Comparison of ENCODE assay signal across 30 cellular contexts in genomic region chr5:868599-869135, GRCh38. TPM values are rescaled to one million over a fixed set of nuclear protein-coding genes. Genes with fewer than 3 reads are reported as not detected.
"Had no signal": no experiment of that assay in that cellular context is flagged by ENCODE, and none has a peak within 500 bp of the region (broad histone marks: within the 10 kb centered on the region; RNA-seq: fewer than 3 reads in every experiment).

No MANE protein-coding gene starts in this region.

- H3K27ac ChIP-seq: neutrophil, pancreas, prostate gland, right lobe of liver, sigmoid colon, spleen, suprapubic skin, testis, tibial artery, transverse colon, upper lobe of right lung, uterus had no signal

- H3K9me3 Mint-ChIP-seq: naive thymus-derived CD8-positive, alpha-beta T cell; natural killer cell treated with Interleukin-12 subunit alpha and Interleukin-12 subunit beta and Interleukin-15 and Interleukin-18, amount 100 ng/mL, for 72 hours; nephron progenitor cell; neural crest cell; stimulated activated memory B cell treated with anti-CD40 and anti-IgM and Interleukin-4, amounts not matched to agents 10 μg/mL and 1 μg/mL and 100 μg/mL, for 72 hours; stimulated activated naive CD8-positive, alpha-beta T cell treated with anti-CD3 and anti-CD28 coated beads, Interleukin-15, amount 100 ng/mL, for 72 hours; type B pancreatic cell had no signal

- DNase-seq: naive thymus-derived CD8-positive, alpha-beta T cell; nephron progenitor cell; nucleus accumbens; sigmoid colon; spleen; stimulated activated CD4-positive, alpha-beta T cell treated with anti-CD3 and anti-CD28 coated beads, Interleukin-12 subunit alpha, Interleukin-12 subunit beta, amount 100 ng/mL, for 4 hours; stimulated activated CD4-positive, alpha-beta T cell treated with anti-CD3 and anti-CD28 coated beads, Interleukin-1b, Interleukin-23, amount 100 ng/mL, for 48 hours; stimulated activated CD4-positive, alpha-beta T cell treated with anti-CD3 and anti-CD28 coated beads, Interleukin-4, amount 100 ng/mL, for 1 hour; stimulated activated CD4-positive, alpha-beta T cell treated with anti-CD3 and anti-CD28 coated beads, Interleukin-4, amount 100 ng/mL, for 4 hours; stimulated activated CD8-positive, alpha-beta memory T cell treated with anti-CD3 and anti-CD28 coated beads, Interleukin-4, amount 100 ng/mL, for 48 hours; stimulated activated naive CD4-positive, alpha-beta T cell; stimulated activated naive CD8-positive, alpha-beta T cell treated with anti-CD3 and anti-CD28 coated beads, Interleukin-15, amount 100 ng/mL, for 72 hours; stimulated activated naive CD8-positive, alpha-beta T cell treated with anti-CD3 and anti-CD28 coated beads, Interleukin-15, Interleukin-2, amounts not matched to agents 100 U/mL and 50 U/mL, for 24 hours; substantia nigra; testis; tibial artery; transverse colon; upper lobe of right lung; uterus had no signal

- H3K27ac Mint-ChIP-seq: natural killer cell treated with Interleukin-12 subunit alpha and Interleukin-12 subunit beta and Interleukin-15 and Interleukin-18, amount 100 ng/mL, for 72 hours; nephron progenitor cell; stimulated activated memory B cell treated with anti-CD40 and anti-IgM and Interleukin-4, amounts not matched to agents 10 μg/mL and 1 μg/mL and 100 μg/mL, for 72 hours; stimulated activated naive CD8-positive, alpha-beta T cell treated with anti-CD3 and anti-CD28 coated beads, Interleukin-15, amount 100 ng/mL, for 72 hours; type B pancreatic cell had no signal

- H3K4me2 ChIP-seq: smooth muscle cell had no signal

- H3K4me3 ChIP-seq: pancreas, prostate gland, right lobe of liver, sigmoid colon, smooth muscle cell, spleen, suprapubic skin, testis, tibial artery, transverse colon, upper lobe of right lung, uterus had no signal

- H3K27me3 Mint-ChIP-seq: naive thymus-derived CD8-positive, alpha-beta T cell; natural killer cell treated with Interleukin-12 subunit alpha and Interleukin-12 subunit beta and Interleukin-15 and Interleukin-18, amount 100 ng/mL, for 72 hours; stimulated activated memory B cell treated with anti-CD40 and anti-IgM and Interleukin-4, amounts not matched to agents 10 μg/mL and 1 μg/mL and 100 μg/mL, for 72 hours; stimulated activated naive CD8-positive, alpha-beta T cell treated with anti-CD3 and anti-CD28 coated beads, Interleukin-15, amount 100 ng/mL, for 72 hours; type B pancreatic cell had no signal

- H3K4me3 Mint-ChIP-seq: naive thymus-derived CD8-positive, alpha-beta T cell; natural killer cell treated with Interleukin-12 subunit alpha and Interleukin-12 subunit beta and Interleukin-15 and Interleukin-18, amount 100 ng/mL, for 72 hours; nephron progenitor cell; neural crest cell; stimulated activated memory B cell treated with anti-CD40 and anti-IgM and Interleukin-4, amounts not matched to agents 10 μg/mL and 1 μg/mL and 100 μg/mL, for 72 hours; stimulated activated naive CD8-positive, alpha-beta T cell treated with anti-CD3 and anti-CD28 coated beads, Interleukin-15, amount 100 ng/mL, for 72 hours; type B pancreatic cell had no signal

- FAIRE-seq: pancreas had no signal

- H3K4me1 Mint-ChIP-seq: neural crest cell; stimulated activated naive CD8-positive, alpha-beta T cell treated with anti-CD3 and anti-CD28 coated beads, Interleukin-15, amount 100 ng/mL, for 72 hours had no signal

- ATAC-seq: naive thymus-derived CD8-positive, alpha-beta T cell; natural killer cell treated with Interleukin-12 subunit alpha and Interleukin-12 subunit beta and Interleukin-15 and Interleukin-18, amount 100 ng/mL, for 72 hours; pancreas; right cardiac atrium; right lobe of liver; stimulated activated memory B cell treated with anti-CD40 and anti-IgM and Interleukin-4, amounts not matched to agents 10 μg/mL and 1 μg/mL and 100 μg/mL, for 72 hours; stimulated activated naive CD8-positive, alpha-beta T cell treated with anti-CD3 and anti-CD28 coated beads, Interleukin-15, amount 100 ng/mL, for 72 hours; stimulated activated naive CD8-positive, alpha-beta T cell treated with anti-CD3 and anti-CD28 coated beads, Interleukin-15, Interleukin-2, amounts not matched to agents 100 U/mL and 50 U/mL, for 24 hours; upper lobe of right lung had no signal

- H3K4me1 ChIP-seq: pancreas, prostate gland, sigmoid colon, suprapubic skin, tibial artery, transverse colon, upper lobe of right lung, uterus had no signal

- H3K27me3 ChIP-seq: neutrophil, pancreas, right lobe of liver, sigmoid colon, spleen, suprapubic skin, testis, tibial artery, transverse colon, upper lobe of right lung, uterus had no signal

- H3K36me3 ChIP-seq: uterus had no signal

- H3K9me3 ChIP-seq: neutrophil, pancreas, prostate gland, right lobe of liver, sigmoid colon, spleen, suprapubic skin, testis, tibial artery, transverse colon, upper lobe of right lung, uterus had no signal

RNA-seq across cellular contexts. Expression of gene ZDHHC11, which starts 17.9 kb away (rescaled TPM):
- polyA plus RNA-seq: naive thymus-derived CD8-positive, alpha-beta T cell had no signal
